1 cellular context compared by ENCODE assay signal in the genomic region with DNA sequence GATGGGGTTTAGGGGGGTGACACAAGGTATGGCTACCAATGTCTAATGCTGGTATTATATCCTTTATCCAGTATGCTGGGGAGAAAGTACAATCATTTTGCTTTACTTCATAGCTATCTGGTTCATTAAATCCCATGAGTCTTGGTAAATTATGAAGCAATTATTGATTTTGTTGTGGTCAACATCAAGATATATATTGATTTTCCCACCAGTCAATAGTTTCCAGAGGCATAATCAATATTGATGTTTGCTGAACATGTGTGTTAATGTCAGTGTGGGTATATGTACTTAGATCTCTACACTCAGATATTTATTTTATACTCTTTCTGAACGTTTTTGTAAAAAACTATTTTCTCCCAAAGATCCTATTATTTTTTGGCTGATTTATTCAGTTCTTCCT.
TF ChIP-seq lines count a peak whose summit lies in the region.

No MANE protein-coding gene starts in this region.

TF ChIP-seq in HepG2, 621 proteins besides CTCF, POLR2A, EP300 and RAD21 (continued from another document):
- TF ChIP-seq, protein P1, sequence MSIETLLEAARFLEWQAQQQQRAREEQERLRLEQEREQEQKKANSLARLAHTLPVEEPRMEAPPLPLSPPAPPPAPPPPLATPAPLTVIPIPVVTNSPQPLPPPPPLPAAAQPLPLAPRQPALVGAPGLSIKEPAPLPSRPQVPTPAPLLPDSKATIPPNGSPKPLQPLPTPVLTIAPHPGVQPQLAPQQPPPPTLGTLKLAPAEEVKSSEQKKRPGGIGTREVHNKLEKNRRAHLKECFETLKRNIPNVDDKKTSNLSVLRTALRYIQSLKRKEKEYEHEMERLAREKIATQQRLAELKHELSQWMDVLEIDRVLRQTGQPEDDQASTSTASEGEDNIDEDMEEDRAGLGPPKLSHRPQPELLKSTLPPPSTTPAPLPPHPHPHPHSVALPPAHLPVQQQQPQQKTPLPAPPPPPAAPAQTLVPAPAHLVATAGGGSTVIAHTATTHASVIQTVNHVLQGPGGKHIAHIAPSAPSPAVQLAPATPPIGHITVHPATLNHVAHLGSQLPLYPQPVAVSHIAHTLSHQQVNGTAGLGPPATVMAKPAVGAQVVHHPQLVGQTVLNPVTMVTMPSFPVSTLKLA (IDR thresholded peaks at IDR 0.05): no peak
- TF ChIP-seq ZBTB39 (CRISPR knock-in tag; IDR thresholded peaks at IDR 0.05) (no peak), SMYD3 (CRISPR knock-in tag; IDR thresholded peaks at IDR 0.05) (no peak)
